ENCODE assay signal across 1 cellular context in genomic region chr7:116930156-116930913, GRCh38.
TF ChIP-seq lines count a peak whose summit lies in the region.

No MANE protein-coding gene starts in this region.

TF ChIP-seq in HepG2, 621 proteins besides CTCF, POLR2A, EP300 and RAD21 (continued from another document and continues in another):
- TF ChIP-seq, protein P1, sequence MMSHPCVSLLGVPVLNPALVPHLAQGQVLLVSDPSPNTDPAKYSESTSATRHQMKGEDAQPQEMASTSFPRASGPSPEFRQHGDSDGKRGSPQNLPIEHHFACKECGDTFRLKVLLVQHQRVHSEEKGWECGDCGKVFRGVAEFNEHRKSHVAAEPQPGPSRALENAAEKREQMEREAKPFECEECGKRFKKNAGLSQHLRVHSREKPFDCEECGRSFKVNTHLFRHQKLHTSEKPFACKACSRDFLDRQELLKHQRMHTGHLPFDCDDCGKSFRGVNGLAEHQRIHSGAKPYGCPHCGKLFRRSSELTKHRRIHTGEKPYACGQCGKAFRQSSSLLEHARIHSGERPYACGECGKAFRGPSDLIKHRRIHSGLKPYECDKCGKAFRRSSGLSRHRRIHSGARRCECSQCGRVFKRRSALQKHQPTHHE (CRISPR knock-in tag; IDR thresholded peaks at IDR 0.05; ENCODE audit: borderline replicate concordance), result no peak
- TF ChIP-seq SALL2 (CRISPR knock-in tag; IDR thresholded peaks at IDR 0.05), result no peak
- TF ChIP-seq MEIS1 (CRISPR knock-in tag; IDR thresholded peaks at IDR 0.05; ENCODE audit: borderline replicate concordance), result no peak
- no peak for TF ChIP-seq ETV6 (CRISPR knock-in tag; conservative IDR thresholded peaks at IDR 0.05)
- no peak for TF ChIP-seq ZNF572 (CRISPR knock-in tag; IDR thresholded peaks at IDR 0.05)
- TF ChIP-seq, protein P2, sequence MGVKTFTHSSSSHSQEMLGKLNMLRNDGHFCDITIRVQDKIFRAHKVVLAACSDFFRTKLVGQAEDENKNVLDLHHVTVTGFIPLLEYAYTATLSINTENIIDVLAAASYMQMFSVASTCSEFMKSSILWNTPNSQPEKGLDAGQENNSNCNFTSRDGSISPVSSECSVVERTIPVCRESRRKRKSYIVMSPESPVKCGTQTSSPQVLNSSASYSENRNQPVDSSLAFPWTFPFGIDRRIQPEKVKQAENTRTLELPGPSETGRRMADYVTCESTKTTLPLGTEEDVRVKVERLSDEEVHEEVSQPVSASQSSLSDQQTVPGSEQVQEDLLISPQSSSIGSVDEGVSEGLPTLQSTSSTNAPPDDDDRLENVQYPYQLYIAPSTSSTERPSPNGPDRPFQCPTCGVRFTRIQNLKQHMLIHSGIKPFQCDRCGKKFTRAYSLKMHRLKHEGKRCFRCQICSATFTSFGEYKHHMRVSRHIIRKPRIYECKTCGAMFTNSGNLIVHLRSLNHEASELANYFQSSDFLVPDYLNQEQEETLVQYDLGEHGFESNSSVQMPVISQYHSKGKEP (CRISPR knock-in tag; IDR thresholded peaks at IDR 0.05), result 0 out of 2 replicates have a peak, but pooled peaks have one; percentile 62
- no peak for TF ChIP-seq TBX3 (IDR thresholded peaks at IDR 0.05; ENCODE audit: borderline replicate concordance)
- TF ChIP-seq MAFF (IDR thresholded peaks at IDR 0.05; ENCODE audit: low read depth, low read length), result no peak
- TF ChIP-seq CREM (IDR thresholded peaks at IDR 0.05), result no peak
- TF ChIP-seq CREM (CRISPR knock-in tag; IDR thresholded peaks at IDR 0.05), result no peak
- no peak for TF ChIP-seq FOXA3 (CRISPR knock-in tag; IDR thresholded peaks at IDR 0.05)
- TF ChIP-seq FOXO1 (CRISPR knock-in tag; IDR thresholded peaks at IDR 0.05), result 0 out of 2 replicates have a peak, but pooled peaks have one; percentile 31
- TF ChIP-seq ZNF256 (CRISPR knock-in tag; conservative IDR thresholded peaks at IDR 0.05), result no peak
- TF ChIP-seq, protein P3, sequence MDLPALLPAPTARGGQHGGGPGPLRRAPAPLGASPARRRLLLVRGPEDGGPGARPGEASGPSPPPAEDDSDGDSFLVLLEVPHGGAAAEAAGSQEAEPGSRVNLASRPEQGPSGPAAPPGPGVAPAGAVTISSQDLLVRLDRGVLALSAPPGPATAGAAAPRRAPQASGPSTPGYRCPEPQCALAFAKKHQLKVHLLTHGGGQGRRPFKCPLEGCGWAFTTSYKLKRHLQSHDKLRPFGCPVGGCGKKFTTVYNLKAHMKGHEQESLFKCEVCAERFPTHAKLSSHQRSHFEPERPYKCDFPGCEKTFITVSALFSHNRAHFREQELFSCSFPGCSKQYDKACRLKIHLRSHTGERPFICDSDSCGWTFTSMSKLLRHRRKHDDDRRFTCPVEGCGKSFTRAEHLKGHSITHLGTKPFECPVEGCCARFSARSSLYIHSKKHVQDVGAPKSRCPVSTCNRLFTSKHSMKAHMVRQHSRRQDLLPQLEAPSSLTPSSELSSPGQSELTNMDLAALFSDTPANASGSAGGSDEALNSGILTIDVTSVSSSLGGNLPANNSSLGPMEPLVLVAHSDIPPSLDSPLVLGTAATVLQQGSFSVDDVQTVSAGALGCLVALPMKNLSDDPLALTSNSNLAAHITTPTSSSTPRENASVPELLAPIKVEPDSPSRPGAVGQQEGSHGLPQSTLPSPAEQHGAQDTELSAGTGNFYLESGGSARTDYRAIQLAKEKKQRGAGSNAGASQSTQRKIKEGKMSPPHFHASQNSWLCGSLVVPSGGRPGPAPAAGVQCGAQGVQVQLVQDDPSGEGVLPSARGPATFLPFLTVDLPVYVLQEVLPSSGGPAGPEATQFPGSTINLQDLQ (CRISPR knock-in tag; IDR thresholded peaks at IDR 0.05), result no peak
- TF ChIP-seq ZNF446 (CRISPR knock-in tag; IDR thresholded peaks at IDR 0.05), result no peak
- no peak for TF ChIP-seq TP53 (CRISPR knock-in tag; conservative IDR thresholded peaks at IDR 0.05)
- 0 out of 2 replicates have a peak, but pooled peaks have one; percentile 24 for TF ChIP-seq PHF21A (CRISPR knock-in tag; IDR thresholded peaks at IDR 0.05)
- no peak for TF ChIP-seq ZSCAN21 (CRISPR knock-in tag; IDR thresholded peaks at IDR 0.05; ENCODE audit: borderline replicate concordance)
- TF ChIP-seq ZNF333 (CRISPR knock-in tag; IDR thresholded peaks at IDR 0.05; ENCODE audit: borderline replicate concordance), result no peak
- no peak for TF ChIP-seq TEAD2 (CRISPR knock-in tag; IDR thresholded peaks at IDR 0.05)
- no peak for TF ChIP-seq HMG20B (CRISPR knock-in tag; conservative IDR thresholded peaks at IDR 0.05)
- no peak for TF ChIP-seq LCORL (IDR thresholded peaks at IDR 0.05)
- no peak for TF ChIP-seq LCORL (CRISPR knock-in tag; IDR thresholded peaks at IDR 0.05)
- TF ChIP-seq SMAD3 (CRISPR knock-in tag; IDR thresholded peaks at IDR 0.05), result peak; percentile 81
- no peak for TF ChIP-seq GABPA (IDR thresholded peaks at IDR 0.05; ENCODE audit: low read depth, low read length)
- TF ChIP-seq GABPA (CRISPR knock-in tag; IDR thresholded peaks at IDR 0.05; ENCODE audit: low read depth), result no peak
- TF ChIP-seq ZNF776 (CRISPR knock-in tag; IDR thresholded peaks at IDR 0.05), result no peak
- no peak for TF ChIP-seq SNAI1 (CRISPR knock-in tag; IDR thresholded peaks at IDR 0.05; ENCODE audit: borderline replicate concordance)
- no peak for TF ChIP-seq TOE1 (CRISPR knock-in tag; IDR thresholded peaks at IDR 0.05)
- no peak for TF ChIP-seq ZKSCAN5 (CRISPR knock-in tag; IDR thresholded peaks at IDR 0.05)
- no peak for TF ChIP-seq GFI1 (CRISPR knock-in tag; IDR thresholded peaks at IDR 0.05; ENCODE audit: borderline replicate concordance)
- no peak for TF ChIP-seq ZNF597 (CRISPR knock-in tag; IDR thresholded peaks at IDR 0.05)
- no peak for TF ChIP-seq SMARCC2 (IDR thresholded peaks at IDR 0.05)
- no peak; the same call in 1 of the 2 replicates for TF ChIP-seq RCOR2 (CRISPR knock-in tag; IDR thresholded peaks at IDR 0.05)
- no peak for TF ChIP-seq CREBL2 (CRISPR knock-in tag; IDR thresholded peaks at IDR 0.05; ENCODE audit: borderline replicate concordance)
- peak; percentile 27; the same call in 1 of the 2 replicates for TF ChIP-seq NFE2L2 (IDR thresholded peaks at IDR 0.05; ENCODE audit: low read length)
- peak; percentile 38 for TF ChIP-seq ZEB1 (IDR thresholded peaks at IDR 0.05; ENCODE audit: insufficient replicate concordance, low read depth)
- no peak for TF ChIP-seq ZFX (CRISPR knock-in tag; IDR thresholded peaks at IDR 0.05; ENCODE audit: low read depth)
- TF ChIP-seq STAG1 (CRISPR knock-in tag; IDR thresholded peaks at IDR 0.05), result peak; percentile 94
- TF ChIP-seq HMG20A (CRISPR knock-in tag; IDR thresholded peaks at IDR 0.05; ENCODE audit: borderline replicate concordance), result no peak
- TF ChIP-seq ERF (CRISPR knock-in tag; IDR thresholded peaks at IDR 0.05), result 0 out of 2 replicates have a peak, but pooled peaks have one; percentile 56
- no peak for TF ChIP-seq GATAD2A (CRISPR knock-in tag; IDR thresholded peaks at IDR 0.05)
- no peak for TF ChIP-seq ZNF24 (IDR thresholded peaks at IDR 0.05)
- TF ChIP-seq SMC3 (IDR thresholded peaks at IDR 0.05; ENCODE audit: low read length), result peak; percentile 94
- TF ChIP-seq, protein P4, sequence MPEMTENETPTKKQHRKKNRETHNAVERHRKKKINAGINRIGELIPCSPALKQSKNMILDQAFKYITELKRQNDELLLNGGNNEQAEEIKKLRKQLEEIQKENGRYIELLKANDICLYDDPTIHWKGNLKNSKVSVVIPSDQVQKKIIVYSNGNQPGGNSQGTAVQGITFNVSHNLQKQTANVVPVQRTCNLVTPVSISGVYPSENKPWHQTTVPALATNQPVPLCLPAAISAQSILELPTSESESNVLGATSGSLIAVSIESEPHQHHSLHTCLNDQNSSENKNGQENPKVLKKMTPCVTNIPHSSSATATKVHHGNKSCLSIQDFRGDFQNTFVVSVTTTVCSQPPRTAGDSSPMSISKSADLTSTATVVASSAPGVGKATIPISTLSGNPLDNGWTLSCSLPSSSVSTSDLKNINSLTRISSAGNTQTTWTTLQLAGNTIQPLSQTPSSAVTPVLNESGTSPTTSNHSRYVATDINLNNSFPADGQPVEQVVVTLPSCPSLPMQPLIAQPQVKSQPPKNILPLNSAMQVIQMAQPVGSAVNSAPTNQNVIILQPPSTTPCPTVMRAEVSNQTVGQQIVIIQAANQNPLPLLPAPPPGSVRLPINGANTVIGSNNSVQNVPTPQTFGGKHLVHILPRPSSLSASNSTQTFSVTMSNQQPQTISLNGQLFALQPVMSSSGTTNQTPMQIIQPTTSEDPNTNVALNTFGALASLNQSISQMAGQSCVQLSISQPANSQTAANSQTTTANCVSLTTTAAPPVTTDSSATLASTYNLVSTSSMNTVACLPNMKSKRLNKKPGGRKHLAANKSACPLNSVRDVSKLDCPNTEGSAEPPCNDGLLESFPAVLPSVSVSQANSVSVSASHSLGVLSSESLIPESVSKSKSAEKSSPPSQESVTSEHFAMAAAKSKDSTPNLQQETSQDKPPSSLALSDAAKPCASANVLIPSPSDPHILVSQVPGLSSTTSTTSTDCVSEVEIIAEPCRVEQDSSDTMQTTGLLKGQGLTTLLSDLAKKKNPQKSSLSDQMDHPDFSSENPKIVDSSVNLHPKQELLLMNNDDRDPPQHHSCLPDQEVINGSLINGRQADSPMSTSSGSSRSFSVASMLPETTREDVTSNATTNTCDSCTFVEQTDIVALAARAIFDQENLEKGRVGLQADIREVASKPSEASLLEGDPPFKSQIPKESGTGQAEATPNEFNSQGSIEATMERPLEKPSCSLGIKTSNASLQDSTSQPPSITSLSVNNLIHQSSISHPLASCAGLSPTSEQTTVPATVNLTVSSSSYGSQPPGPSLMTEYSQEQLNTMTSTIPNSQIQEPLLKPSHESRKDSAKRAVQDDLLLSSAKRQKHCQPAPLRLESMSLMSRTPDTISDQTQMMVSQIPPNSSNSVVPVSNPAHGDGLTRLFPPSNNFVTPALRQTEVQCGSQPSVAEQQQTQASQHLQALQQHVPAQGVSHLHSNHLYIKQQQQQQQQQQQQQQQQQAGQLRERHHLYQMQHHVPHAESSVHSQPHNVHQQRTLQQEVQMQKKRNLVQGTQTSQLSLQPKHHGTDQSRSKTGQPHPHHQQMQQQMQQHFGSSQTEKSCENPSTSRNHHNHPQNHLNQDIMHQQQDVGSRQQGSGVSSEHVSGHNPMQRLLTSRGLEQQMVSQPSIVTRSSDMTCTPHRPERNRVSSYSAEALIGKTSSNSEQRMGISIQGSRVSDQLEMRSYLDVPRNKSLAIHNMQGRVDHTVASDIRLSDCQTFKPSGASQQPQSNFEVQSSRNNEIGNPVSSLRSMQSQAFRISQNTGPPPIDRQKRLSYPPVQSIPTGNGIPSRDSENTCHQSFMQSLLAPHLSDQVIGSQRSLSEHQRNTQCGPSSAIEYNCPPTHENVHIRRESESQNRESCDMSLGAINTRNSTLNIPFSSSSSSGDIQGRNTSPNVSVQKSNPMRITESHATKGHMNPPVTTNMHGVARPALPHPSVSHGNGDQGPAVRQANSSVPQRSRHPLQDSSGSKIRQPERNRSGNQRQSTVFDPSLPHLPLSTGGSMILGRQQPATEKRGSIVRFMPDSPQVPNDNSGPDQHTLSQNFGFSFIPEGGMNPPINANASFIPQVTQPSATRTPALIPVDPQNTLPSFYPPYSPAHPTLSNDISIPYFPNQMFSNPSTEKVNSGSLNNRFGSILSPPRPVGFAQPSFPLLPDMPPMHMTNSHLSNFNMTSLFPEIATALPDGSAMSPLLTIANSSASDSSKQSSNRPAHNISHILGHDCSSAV (CRISPR knock-in tag; IDR thresholded peaks at IDR 0.05; ENCODE audit: borderline replicate concordance), result no peak
- TF ChIP-seq DZIP1 (CRISPR knock-in tag; IDR thresholded peaks at IDR 0.05), result no peak
- no peak for TF ChIP-seq THRA (CRISPR knock-in tag; IDR thresholded peaks at IDR 0.05; ENCODE audit: borderline replicate concordance)
- no peak for TF ChIP-seq ZNF296 (CRISPR knock-in tag; conservative IDR thresholded peaks at IDR 0.05)
- TF ChIP-seq ZNF878 (CRISPR knock-in tag; IDR thresholded peaks at IDR 0.05), result no peak
